ENCODE assay signal across 22 cellular contexts in the genomic region with DNA sequence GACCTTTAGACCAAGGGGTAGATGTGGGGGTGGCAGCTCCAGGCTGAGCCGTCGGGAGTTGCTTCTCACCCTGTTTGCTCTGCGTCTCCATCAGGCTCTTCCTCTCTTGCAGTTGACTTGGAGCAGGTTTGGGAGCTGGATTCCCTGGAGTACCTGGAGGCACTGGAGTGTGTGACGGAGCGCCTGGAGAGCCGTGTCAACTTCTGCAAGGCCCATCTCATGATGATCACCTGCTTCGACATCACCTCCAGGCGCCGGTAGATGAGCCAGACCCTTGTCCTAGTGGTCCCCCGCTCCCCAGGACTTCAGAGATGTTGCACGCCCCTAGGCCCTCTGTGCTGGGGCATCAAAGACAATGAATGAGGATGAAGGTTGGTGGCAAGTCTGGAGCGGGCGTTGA.
"Had no signal": no experiment of that assay in that cellular context is flagged by ENCODE, and none has a peak within 500 bp of the region (broad histone marks: within the 10 kb centered on the region; RNA-seq: fewer than 3 reads in every experiment).

No MANE protein-coding gene starts in this region.

- H3K27ac ChIP-seq: coronary artery, dorsolateral prefrontal cortex, epithelial cell of prostate, esophagus squamous epithelium, gastrocnemius medialis, heart right ventricle, left lung, lower lobe of right lung had no signal

- H3K36me3 ChIP-seq: esophagus squamous epithelium, gastrocnemius medialis, heart right ventricle, left lung, lower lobe of right lung had no signal

- H3K27me3 Mint-ChIP-seq: effector memory CD8-positive, alpha-beta T cell had no signal

- ATAC-seq: effector memory CD8-positive, alpha-beta T cell; esophagus mucosa; gastrocnemius medialis; heart right ventricle; left cardiac atrium; left lung; left ventricle myocardium superior; lower lobe of right lung had no signal

- H3K9me3 Mint-ChIP-seq: effector memory CD8-positive, alpha-beta T cell; endodermal cell had no signal

- H3K4me1 ChIP-seq: gastrocnemius medialis, left lung, lower lobe of right lung had no signal

- H3K4me3 ChIP-seq: coronary artery, dorsolateral prefrontal cortex, esophagus squamous epithelium, gastrocnemius medialis, heart right ventricle, left lung, lower lobe of right lung had no signal

- H3K27ac Mint-ChIP-seq: effector memory CD8-positive, alpha-beta T cell; endodermal cell had no signal

- H3K27me3 ChIP-seq: dorsolateral prefrontal cortex, esophagus squamous epithelium, gastrocnemius medialis, heart right ventricle, left lung had no signal

- H3K9me3 ChIP-seq: esophagus squamous epithelium, gastrocnemius medialis, heart right ventricle, left lung, lower lobe of right lung had no signal

- DNase-seq: cerebellar nuclear complex; dermis blood vessel endothelial cell; dorsolateral prefrontal cortex; effector CD8-positive, alpha-beta T cell; effector memory CD8-positive, alpha-beta T cell; endodermal cell; erythroblast; esophagus squamous epithelium; foreskin melanocyte; gastrocnemius medialis; glutamatergic neuron; heart right ventricle; hippocampal formation; left cardiac atrium; left lung; left ventricle myocardium superior; lower lobe of right lung; mesendoderm; midbrain had no signal

- H3K4me3 Mint-ChIP-seq: effector memory CD8-positive, alpha-beta T cell; endodermal cell had no signal
